Comparison of ENCODE assay signal across 8 cellular contexts in the genomic region with DNA sequence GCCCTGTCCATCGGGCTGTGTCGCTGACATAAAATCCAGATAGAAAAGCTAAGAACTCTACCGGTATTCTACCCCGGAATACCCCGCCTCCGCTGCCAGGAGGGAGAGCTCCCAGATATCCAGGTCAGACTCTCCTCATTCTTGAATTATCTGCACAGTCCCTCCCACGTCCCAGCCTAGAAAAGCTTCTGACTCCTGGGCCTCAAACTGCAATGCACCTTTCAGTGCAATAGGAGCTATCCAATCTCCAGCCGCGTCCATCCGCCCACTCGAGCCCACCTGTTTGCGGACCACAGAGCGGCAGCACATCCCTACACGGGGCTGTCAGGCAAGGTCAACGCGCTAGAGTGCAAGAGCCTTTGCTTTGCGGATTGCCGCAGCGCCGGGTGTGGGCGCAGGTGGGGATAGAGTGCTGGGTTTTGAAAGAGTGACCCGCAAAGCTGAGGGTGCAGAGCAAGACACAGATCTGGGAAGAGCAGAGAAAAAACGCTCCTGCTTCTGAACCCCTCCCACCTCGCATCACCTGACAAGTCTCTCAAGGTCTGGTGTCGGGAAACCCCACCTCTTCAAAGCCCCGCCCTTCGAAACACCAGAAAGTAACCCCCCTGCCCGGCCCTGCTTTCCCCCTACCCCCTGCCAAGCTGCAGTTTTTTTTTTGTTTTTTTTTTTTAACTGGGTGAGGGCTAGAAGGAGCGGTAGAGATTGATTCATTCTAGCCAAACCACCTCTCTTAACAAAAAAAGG. TPM values are rescaled to one million over a fixed set of nuclear protein-coding genes. Genes with fewer than 3 reads are reported as not detected.
DNase-seq lines count a peak whose midpoint lies in the region; ATAC-seq and TF ChIP-seq lines count a peak whose summit lies in the region.

No MANE protein-coding gene starts in this region.

- peak; percentile 5 to 7 for ATAC-seq in right cardiac atrium
- ATAC-seq in aorta (ENCODE audit: low FRiP score), result peak; percentile 20

- no peaks in the 10 kb centered on the region for H3K27me3 ChIP-seq in ACC112 (ENCODE audit: insufficient read depth, low read length)
- no peaks in the 10 kb centered on the region for H3K27me3 ChIP-seq in right cardiac atrium (ENCODE audit: control insufficient read depth, insufficient read depth)
- H3K27me3 ChIP-seq in prostate gland (replicated peaks; ENCODE audit: insufficient read depth), result no peaks in the 10 kb centered on the region
- no peaks in the 10 kb centered on the region for H3K27me3 ChIP-seq in aorta (ENCODE audit: control insufficient read depth in 1 of 2, insufficient read depth in 2 of 2, low read length in 1 of 2)

- TF ChIP-seq POLR2A in GM19099 (IDR thresholded peaks at IDR 0.05; ENCODE audit: extremely low read depth, insufficient read length, low read depth), result peak; percentile 19
- peak; percentile 58 for TF ChIP-seq POLR2A in prostate gland (IDR thresholded peaks at IDR 0.05)

- H3K27ac ChIP-seq in ACC112 (ENCODE audit: low read depth, low read length), result peak overlapping the region; percentile 93
- no peak overlapping the region for H3K27ac ChIP-seq in right cardiac atrium (ENCODE audit: low read length)
- H3K27ac ChIP-seq in prostate gland, result peak overlapping the region; percentile 96 to 99
- H3K27ac ChIP-seq in aorta (ENCODE audit: low read depth in 1 of 2, low read length in 2 of 2), result no peak overlapping the region

- no peak for TF ChIP-seq CTCF in prostate gland (IDR thresholded peaks at IDR 0.05)

- H3K4me1 ChIP-seq in ACC112 (ENCODE audit: control insufficient read depth, insufficient read depth, low read length, unreplicated experiment) (peaks cover 15% of the 10 kb centered on the region), right cardiac atrium (ENCODE audit: control insufficient read depth, insufficient read depth, low read length) (peaks cover 12% of the 10 kb centered on the region), prostate gland (replicated peaks) (peaks cover 3% of the 10 kb centered on the region), aorta (ENCODE audit: control insufficient read depth in 1 of 2, insufficient read depth in 2 of 2, low read length in 2 of 2) (no peaks in the 10 kb centered on the region)

- DNase-seq in NCI-H1105 (lab: John Stamatoyannopoulos, UW) (peak; percentile 88), T-helper 1 cell (peak; percentile 79 to 87 (median 84)), amniotic epithelial cell (ENCODE audit: low read depth) (peak; percentile 80), right cardiac atrium (peak; percentile 62 to 80 (median 74)), prostate gland (ENCODE audit: low spot score) (peak; percentile 93), aorta (peak in 1 of 2 donors; percentile 83)

- 7% methylated on average over 29 of the region's 29 CpGs for WGBS in right cardiac atrium
- WGBS in prostate gland, result 3% methylated on average over 29 of the region's 29 CpGs
- 3 to 4% methylated on average over 29 of the region's 29 CpGs for WGBS in aorta, 2 donors

- no peaks in the 10 kb centered on the region for H3K9me3 ChIP-seq in right cardiac atrium (ENCODE audit: control insufficient read depth, low read length)
- no peaks in the 10 kb centered on the region for H3K9me3 ChIP-seq in prostate gland
- H3K9me3 ChIP-seq in aorta (ENCODE audit: control insufficient read depth, low read length), result no peaks in the 10 kb centered on the region

- H3K36me3 ChIP-seq in ACC112 (ENCODE audit: insufficient read depth, low read length) (peaks cover 6% of the 10 kb centered on the region), prostate gland (no peaks in the 10 kb centered on the region), aorta (ENCODE audit: control insufficient read depth in 1 of 2, insufficient read depth in 2 of 2, low read length in 1 of 2) (no peaks in the 10 kb centered on the region)

- intact Hi-C loops in right cardiac atrium (cut with DNase I), result no loop called here
- intact Hi-C loops in prostate gland (cut with DNase I), result no loop called here
- intact Hi-C loops in aorta (cut with DNase I), result loop anchor here in 1 of 2 donors (5.0 kb wide), 1 partner anchor 35 kb away; a partner anchor contains a TSS

- peaks cover 53% of the 10 kb centered on the region for H3K79me2 ChIP-seq in ACC112 (ENCODE audit: control insufficient read depth, insufficient read depth, low read length, unreplicated experiment)

- H3K4me3 ChIP-seq in ACC112 (ENCODE audit: low read depth, low read length) (peak overlapping the region; percentile 97), right cardiac atrium (ENCODE audit: low read length) (peak overlapping the region; percentile 84), prostate gland (peak overlapping the region; percentile 72 to 87), aorta (ENCODE audit: low read length in 2 of 2) (peak overlapping the region; percentile 83 to 91)

- no peak overlapping the region for H2AFZ ChIP-seq in ACC112 (ENCODE audit: low read length, unreplicated experiment)

RNA-seq across cellular contexts. Expression of a gene that starts 1.3 kb away (rescaled TPM):
- 10 to 100 TPM; 85.1 to 91.6 (median 87.2) TPM for total RNA-seq in right cardiac atrium
- polyA plus RNA-seq in right cardiac atrium, result 35.3 TPM
- 100 to 1,000 TPM; 190 to 192 TPM for total RNA-seq in prostate gland
- total RNA-seq in aorta, result 100 to 1,000 TPM in 1 of 2 donors, 10 to 100 TPM in 1; 73.9 to 113 TPM
- 10 to 100 TPM; 12.5 to 34.7 TPM for polyA plus RNA-seq in aorta

RNA-seq across cellular contexts. Expression of a gene that starts 5.0 kb away (rescaled TPM):
- total RNA-seq in right cardiac atrium, result 10 to 100 TPM; 12.7 to 18.2 (median 15.5) TPM
- polyA plus RNA-seq in right cardiac atrium, result 12.5 TPM
- total RNA-seq in prostate gland, result 10 to 100 TPM; 25.1 to 27.5 TPM
- total RNA-seq in aorta, result 10 to 100 TPM; 21.3 TPM
- 10 to 100 TPM in 1 of 2 donors, 1 to 10 TPM in 1; 6.4 to 15.1 TPM for polyA plus RNA-seq in aorta

RNA-seq across cellular contexts. Expression of a gene that starts 10.2 kb away (rescaled TPM):
- 10 to 100 TPM; 18.3 to 23.9 (median 20.8) TPM for total RNA-seq in right cardiac atrium
- polyA plus RNA-seq in right cardiac atrium, result 17.6 TPM
- total RNA-seq in prostate gland, result 10 to 100 TPM; 52.8 to 75.1 TPM
- 10 to 100 TPM; 36.6 to 40.7 TPM for total RNA-seq in aorta
- polyA plus RNA-seq in aorta, result 10 to 100 TPM; 21.5 to 31.5 TPM

RNA-seq across cellular contexts. Expression of a gene that starts 13.8 kb away (rescaled TPM):
- total RNA-seq in right cardiac atrium (10 to 100 TPM; 47.6 to 56.3 (median 54.5) TPM), prostate gland (100 to 1,000 TPM in 1 of 2 donors, 10 to 100 TPM in 1; 98.7 to 107 TPM), aorta (100 to 1,000 TPM in 1 of 2 donors, 10 to 100 TPM in 1; 71.5 to 107 TPM)
- polyA plus RNA-seq in right cardiac atrium (40.6 TPM), aorta (100 to 1,000 TPM in 1 of 2 donors, 10 to 100 TPM in 1; 20.3 to 178 TPM)

RNA-seq across cellular contexts. Expression of a gene that starts 23.1 kb away (rescaled TPM):
- total RNA-seq in right cardiac atrium, result 10 to 100 TPM; 44.4 to 60.0 (median 50.1) TPM
- polyA plus RNA-seq in right cardiac atrium, result 143 TPM
- total RNA-seq in prostate gland, result 10 to 100 TPM; 24.1 to 59.7 TPM
- 10 to 100 TPM; 19.8 to 23.7 TPM for total RNA-seq in aorta
- polyA plus RNA-seq in aorta, result 100 to 1,000 TPM in 1 of 2 donors, 10 to 100 TPM in 1; 71.4 to 114 TPM

Comparison
In these comparisons a context has a peak if more than half of its experiments do, and no peak if none do; other contexts are left out.
1. H3K27ac ChIP-seq: peak in ACC112 (single experiment) and prostate gland (2 of 2); none in right cardiac atrium (single experiment) and aorta (0 of 2).
2. Peak in every context shown above with its lines, with median percentiles within 50 percentile points of each other: H3K4me3 ChIP-seq.